Comparison of ENCODE assay signal across 17 cellular contexts in genomic region chr4:6449335-6449734, GRCh38. TPM values are rescaled to one million over a fixed set of nuclear protein-coding genes. Genes with fewer than 3 reads are reported as not detected.
DNase-seq lines count a peak whose midpoint lies in the region; ATAC-seq and TF ChIP-seq lines count a peak whose summit lies in the region.
"Had no signal": no experiment of that assay in that cellular context is flagged by ENCODE, and none has a peak within 500 bp of the region (broad histone marks: within the 10 kb centered on the region; RNA-seq: fewer than 3 reads in every experiment).

No MANE protein-coding gene starts in this region.

- no peaks in the 10 kb centered on the region for H3K36me3 Mint-ChIP-seq in stimulated activated naive B cell treated with anti-CD40 and anti-IgM and Interleukin-4, amounts not matched to agents 10 μg/mL and 1 μg/mL and 100 μg/mL, for 72 hours
- H3K36me3 Mint-ChIP-seq: CD14-positive monocyte; CD8-positive, alpha-beta T cell had no signal

- H3K27ac ChIP-seq in BLaER1 treated with 17β-estradiol and CSF1 and Interleukin-3, amounts not matched to agents 10 nM and 100 nM, result no peak overlapping the region
- H3K27ac ChIP-seq in dorsolateral prefrontal cortex, result peak overlapping the region in 55 of 59 donors; percentile 3 to 86 (median 66)
- H3K27ac ChIP-seq in layer of hippocampus (ENCODE audit: low read depth, low read length), result peak overlapping the region; percentile 44
- peak overlapping the region; percentile 56 for H3K27ac ChIP-seq in temporal lobe (ENCODE audit: low read depth, low read length)

- no peaks in the 10 kb centered on the region for H3K9me3 ChIP-seq in BLaER1 treated with 17β-estradiol and CSF1 and Interleukin-3, amounts not matched to agents 10 nM and 100 nM (replicated peaks in 1 of 11)

- peak overlapping the region in 9 of 11 experiments; percentile 90 to 99 (median 96); a peak in 15 of 22 replicates for H3K4me2 ChIP-seq in BLaER1 treated with 17β-estradiol and CSF1 and Interleukin-3, amounts not matched to agents 10 nM and 100 nM
- H3K4me2 ChIP-seq: GM23338 had no signal

- no peak for DNase-seq in dorsolateral prefrontal cortex
- no peak for DNase-seq in NCI-H1694 (lab: John Stamatoyannopoulos, UW)
- DNase-seq in DMS53 treated with DMSO at 0.1 percent for 48 hours (lab: John Stamatoyannopoulos, UW; ENCODE audit: unreplicated experiment), result no peak
- no peak for DNase-seq in stimulated activated naive B cell treated with anti-CD40 and anti-IgM and Interleukin-4, amounts not matched to agents 10 μg/mL and 1 μg/mL and 100 μg/mL, for 72 hours
- DNase-seq: CD8-positive, alpha-beta T cell; COR-L47; DMS153; DND-41; GDM1; H9 had no signal

- no peak overlapping the region for H3K27ac Mint-ChIP-seq in stimulated activated naive B cell treated with anti-CD40 and anti-IgM and Interleukin-4, amounts not matched to agents 10 μg/mL and 1 μg/mL and 100 μg/mL, for 72 hours
- H3K27ac Mint-ChIP-seq: B cell; CD8-positive, alpha-beta T cell; GM23338; H9 had no signal

- no peak overlapping the region for H3K9ac ChIP-seq in BLaER1 treated with 17β-estradiol and CSF1 and Interleukin-3, amounts not matched to agents 10 nM and 100 nM

- H3K36me3 ChIP-seq in BLaER1 treated with 17β-estradiol and CSF1 and Interleukin-3, amounts not matched to agents 10 nM and 100 nM, result no peaks in the 10 kb centered on the region

- H3K4me1 ChIP-seq in BLaER1 treated with 17β-estradiol and CSF1 and Interleukin-3, amounts not matched to agents 10 nM and 100 nM, result peaks cover 34 to 52% (median 44%) of the 10 kb centered on the region in 10 experiments

- no peak for TF ChIP-seq CTCF in dorsolateral prefrontal cortex (IDR thresholded peaks at IDR 0.05 in 54 of 56, conservative IDR thresholded peaks at IDR 0.05 in 2 of 56; ENCODE audit: low read depth in 1 of 56, partially characterized antibody in 56 of 56)

- intact Hi-C loops in dorsolateral prefrontal cortex (cut with DNase I), result no loop called here

- H3K9me3 Mint-ChIP-seq in stimulated activated naive B cell treated with anti-CD40 and anti-IgM and Interleukin-4, amounts not matched to agents 10 μg/mL and 1 μg/mL and 100 μg/mL, for 72 hours, result no peaks in the 10 kb centered on the region
- H3K9me3 Mint-ChIP-seq: CD8-positive, alpha-beta T cell; GM23338; H9 had no signal

- peaks cover 0 to 13% (median 0%) of the 10 kb centered on the region in 11 experiments; a peak in 5 of 22 replicates for H4K20me1 ChIP-seq in BLaER1 treated with 17β-estradiol and CSF1 and Interleukin-3, amounts not matched to agents 10 nM and 100 nM

- H3K4me1 Mint-ChIP-seq in stimulated activated naive B cell treated with anti-CD40 and anti-IgM and Interleukin-4, amounts not matched to agents 10 μg/mL and 1 μg/mL and 100 μg/mL, for 72 hours, result no peaks in the 10 kb centered on the region
- H3K4me1 Mint-ChIP-seq: B cell, CD14-positive monocyte had no signal

- no peak for ATAC-seq in stimulated activated naive B cell treated with anti-CD40 and anti-IgM and Interleukin-4, amounts not matched to agents 10 μg/mL and 1 μg/mL and 100 μg/mL, for 72 hours (replicated peaks)
- ATAC-seq: CD8-positive, alpha-beta T cell; GM23338; HepG2 had no signal

- H3K27me3 ChIP-seq in BLaER1 treated with 17β-estradiol and CSF1 and Interleukin-3, amounts not matched to agents 10 nM and 100 nM, result peaks cover 0 to 21% (median 9%) of the 10 kb centered on the region in 11 experiments; a peak in 12 of 22 replicates
- H3K27me3 ChIP-seq in dorsolateral prefrontal cortex (no peaks in the 10 kb centered on the region), layer of hippocampus (ENCODE audit: control insufficient read depth, insufficient read depth, low read length) (no peaks in the 10 kb centered on the region)

- no peak overlapping the region for H3K4me3 Mint-ChIP-seq in stimulated activated naive B cell treated with anti-CD40 and anti-IgM and Interleukin-4, amounts not matched to agents 10 μg/mL and 1 μg/mL and 100 μg/mL, for 72 hours
- H3K4me3 Mint-ChIP-seq: B cell; CD14-positive monocyte; CD8-positive, alpha-beta T cell; GM23338; H9 had no signal

- H3K27me3 Mint-ChIP-seq in stimulated activated naive B cell treated with anti-CD40 and anti-IgM and Interleukin-4, amounts not matched to agents 10 μg/mL and 1 μg/mL and 100 μg/mL, for 72 hours, result peaks cover 23 to 27% of the 10 kb centered on the region in 2 donors

- no peak overlapping the region for H3K4me3 ChIP-seq in BLaER1 treated with 17β-estradiol and CSF1 and Interleukin-3, amounts not matched to agents 10 nM and 100 nM
- peak overlapping the region in 7 of 59 donors; percentile 0 to 21 (median 7) for H3K4me3 ChIP-seq in dorsolateral prefrontal cortex
- H3K4me3 ChIP-seq: GM23338 had no signal

RNA-seq across cellular contexts. Expression of gene PPP2R2C, which starts 23.1 kb away (rescaled TPM):
- 100 to 1,000 TPM; 133 to 356 (median 270) TPM for total RNA-seq in dorsolateral prefrontal cortex
- total RNA-seq in temporal lobe, result 59.5 TPM
- total RNA-seq: B cell; CD8-positive, alpha-beta T cell had no signal

Comparison
In these comparisons a context has a peak if more than half of its experiments do, and no peak if none do; other contexts are left out.
1. H3K27ac ChIP-seq: peak in dorsolateral prefrontal cortex (55 of 59), layer of hippocampus (single experiment) and temporal lobe (single experiment); none in BLaER1 treated with 17β-estradiol and CSF1 and Interleukin-3, amounts not matched to agents 10 nM and 100 nM (0 of 11).